In the genomic region with DNA sequence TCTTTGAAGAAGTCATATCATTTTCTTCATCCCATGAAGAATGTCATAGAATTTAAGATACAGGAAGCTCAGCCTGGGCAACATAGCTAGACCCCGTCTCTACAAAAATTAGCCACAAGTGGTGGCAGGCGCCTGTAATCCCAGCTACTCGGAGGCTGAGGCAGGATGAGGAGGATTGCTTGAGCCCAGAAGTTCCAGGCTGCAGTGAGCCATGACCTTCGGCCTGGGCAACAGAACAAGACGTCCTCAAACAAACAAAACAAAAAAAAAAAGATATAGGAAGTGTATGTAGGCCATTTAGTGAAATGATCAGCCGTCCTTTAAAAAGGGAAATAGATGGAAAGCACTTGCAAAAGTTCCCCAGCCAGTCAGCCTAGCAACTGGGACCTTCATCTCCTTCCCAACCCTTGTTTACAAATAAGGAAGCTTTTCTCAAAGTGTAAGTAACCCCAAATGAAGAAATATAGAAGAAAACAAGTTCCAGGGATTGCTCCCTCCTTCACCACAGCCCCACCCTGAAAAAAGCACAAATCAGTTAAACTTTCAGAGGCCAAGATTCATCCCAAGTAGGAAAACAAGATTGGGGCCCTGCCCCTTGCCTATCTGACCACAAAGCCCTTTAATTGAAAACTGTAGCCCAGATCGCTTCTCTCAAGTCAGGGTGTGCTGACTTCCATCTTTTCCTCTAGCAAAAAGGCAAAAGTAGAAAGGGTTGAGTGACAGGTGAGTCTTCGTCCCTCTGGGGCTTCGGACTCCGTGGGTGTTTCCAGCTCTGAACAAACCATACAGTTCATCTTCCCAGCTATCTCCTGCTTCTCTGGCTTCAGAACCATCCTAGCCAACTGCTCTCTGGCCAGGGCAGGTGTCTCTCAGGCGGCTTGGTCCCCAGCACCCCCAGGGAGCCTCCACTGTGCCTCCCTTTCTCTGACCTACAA, we compare ENCODE assay signal across 8 cellular contexts. TPM values are rescaled to one million over a fixed set of nuclear protein-coding genes. Genes with fewer than 3 reads are reported as not detected.
DNase-seq lines count a peak whose midpoint lies in the region; ATAC-seq and TF ChIP-seq lines count a peak whose summit lies in the region.

No MANE protein-coding gene starts in this region.

- POLR2A ChIA-PET in BJ (lab: Charles Lee): interaction anchor here (0.6 kb wide), 1 partner anchor 624 kb away, joined by 21 read pairs; no protein-coding TSS in a partner anchor
- POLR2A ChIA-PET in naive thymus-derived CD8-positive, alpha-beta T cell (lab: Charles Lee): interaction anchor here (0.5 to 1.2 kb wide), 3 partner anchors 69 to 398 kb away, joined by 3 to 6 read pairs (median 3); partner anchors contain the start of genes FKBP15 and SLC31A1

- H3K4me3 ChIP-seq in BJ (ENCODE audit: low read depth, low read length) (peak overlapping the region; percentile 94), endocrine pancreas (ENCODE audit: control insufficient read depth, insufficient read depth, low read length) (peak overlapping the region; percentile 33)

- no peaks in the 10 kb centered on the region for H3K36me3 ChIP-seq in BJ (ENCODE audit: control insufficient read depth, insufficient read depth, low read length)
- H3K36me3 ChIP-seq in endocrine pancreas (ENCODE audit: control insufficient read depth, insufficient read depth, low read length): no peaks in the 10 kb centered on the region

- DNase-seq in BJ (ENCODE audit: low read depth) (no peak), NOMO-1 treated with DMSO at 0.1 percent for 48 hours (lab: John Stamatoyannopoulos, UW; ENCODE audit: unreplicated experiment) (peak; percentile 39), EL (no peak)
- DNase-seq in naive thymus-derived CD8-positive, alpha-beta T cell: no peak

- H3K9me3 ChIP-seq in endocrine pancreas (ENCODE audit: control insufficient read depth, low read length): no peaks in the 10 kb centered on the region

- H3K4me3 Mint-ChIP-seq in naive thymus-derived CD8-positive, alpha-beta T cell: peak overlapping the region; percentile 73 to 90 (median 82)

- H3K4me1 Mint-ChIP-seq in naive thymus-derived CD8-positive, alpha-beta T cell: peaks cover 11 to 48% (median 36%) of the 10 kb centered on the region in 4 donors

- peaks cover 2% of the 10 kb centered on the region; the same call in 1 of the 2 replicates for H3K27me3 ChIP-seq in BJ (ENCODE audit: control insufficient read depth, insufficient read depth, low read length)
- no peaks in the 10 kb centered on the region for H3K27me3 ChIP-seq in endocrine pancreas (ENCODE audit: control insufficient read depth, insufficient read depth, low read length)

- no peaks in the 10 kb centered on the region for H3K4me1 ChIP-seq in endocrine pancreas (ENCODE audit: control insufficient read depth, insufficient read depth, low read length)

- H3K36me3 Mint-ChIP-seq in naive thymus-derived CD8-positive, alpha-beta T cell: no peaks in the 10 kb centered on the region

- peak overlapping the region; percentile 67 for H3K9ac ChIP-seq in endocrine pancreas (ENCODE audit: control insufficient read depth, insufficient read depth, low read length)

- peak overlapping the region; percentile 2 to 83 (median 76) for H3K27ac Mint-ChIP-seq in naive thymus-derived CD8-positive, alpha-beta T cell

- no peak for TF ChIP-seq CTCF in BJ (IDR thresholded peaks at IDR 0.05; ENCODE audit: insufficient read depth, low read depth, low read length)

- no peaks in the 10 kb centered on the region for H3K9me3 Mint-ChIP-seq in naive thymus-derived CD8-positive, alpha-beta T cell

- no peaks in the 10 kb centered on the region for H3K27me3 Mint-ChIP-seq in naive thymus-derived CD8-positive, alpha-beta T cell

- CTCF ChIA-PET in BJ (lab: Yijun Ruan, JAX): interaction anchor here (1.3 kb wide), 2 partner anchors 12 to 13 kb away, joined by 4 read pairs; no protein-coding TSS in a partner anchor

- ATAC-seq in naive thymus-derived CD8-positive, alpha-beta T cell: no peak
- no peak for ATAC-seq in GM19395 (IDR thresholded peaks at IDR 0.05; ENCODE audit: unreplicated experiment)
- ATAC-seq in HG02642 (IDR thresholded peaks at IDR 0.05; ENCODE audit: poor library complexity, unreplicated experiment): no peak
- ATAC-seq in GM21447 (IDR thresholded peaks at IDR 0.05; ENCODE audit: unreplicated experiment): no peak

RNA-seq across cellular contexts. Expression of gene SLC31A2, which starts 1.2 kb away (rescaled TPM):
- polyA plus RNA-seq in BJ (2011; rRNA removed): 8.7 and 10.7 TPM in 2 replicates
- 4.5 and 7.2 TPM in 2 replicates for polyA minus RNA-seq in BJ (2011; rRNA and poly(A)+ RNA removed)
- total RNA-seq in naive thymus-derived CD8-positive, alpha-beta T cell: 1 to 10 TPM; 3.9 to 4.8 TPM
- 1 to 10 TPM; 2.1 to 3.5 (median 3.0) TPM for polyA plus RNA-seq in naive thymus-derived CD8-positive, alpha-beta T cell
